In the genomic region with DNA sequence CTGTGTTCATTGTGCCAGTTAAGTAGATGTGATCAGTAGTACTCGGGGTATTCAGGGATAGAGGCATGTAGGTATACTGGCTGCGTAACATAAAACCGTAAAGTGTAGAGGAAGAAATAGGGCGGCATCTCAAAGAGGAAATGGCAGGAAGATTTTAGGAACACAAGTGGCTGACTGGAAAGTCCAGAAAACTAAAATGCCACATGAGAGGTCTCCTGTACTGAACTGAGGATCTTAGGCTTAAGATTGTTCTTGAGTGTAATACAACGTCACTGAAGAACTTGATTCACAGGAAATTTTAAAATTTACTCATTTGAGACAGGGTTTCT, we compare ENCODE assay signal across 10 cellular contexts. TPM values are rescaled to one million over a fixed set of nuclear protein-coding genes. Genes with fewer than 3 reads are reported as not detected.
A peak's percentile ranks its signal among the peaks of the same experiment; 100 is the strongest.
DNase-seq lines count a peak whose midpoint lies in the region; ATAC-seq and TF ChIP-seq lines count a peak whose summit lies in the region.
"Had no signal": no experiment of that assay in that cellular context is flagged by ENCODE, and none has a peak within 500 bp of the region (broad histone marks: within the 10 kb centered on the region; RNA-seq: fewer than 3 reads in every experiment).

No MANE protein-coding gene starts in this region.

- no peak overlapping the region for H3K4me3 ChIP-seq in DOHH2 (ENCODE audit: low read length)
- H3K4me3 ChIP-seq in NB4 (ENCODE audit: low read depth, low read length): peak overlapping the region; percentile 23
- no peak overlapping the region for H3K4me3 ChIP-seq in prostate gland

- H3K27ac Mint-ChIP-seq in chondrocyte (ENCODE audit: unreplicated experiment): peak overlapping the region; percentile 7

- H3K27me3 ChIP-seq in DOHH2 (ENCODE audit: control insufficient read depth, low read length) (no peaks in the 10 kb centered on the region), prostate gland (replicated peaks; ENCODE audit: insufficient read depth) (no peaks in the 10 kb centered on the region)

- TF ChIP-seq CTCF in DOHH2 (IDR thresholded peaks at IDR 0.05; ENCODE audit: low read depth, low read length, poor library complexity, severe bottlenecking) (no peak), NB4 (IDR thresholded peaks at IDR 0.05; ENCODE audit: low read depth, low read length) (no peak), chondrocyte (IDR thresholded peaks at IDR 0.05) (no peak), prostate gland (IDR thresholded peaks at IDR 0.05) (no peak)

- ATAC-seq in HG02973 (IDR thresholded peaks at IDR 0.05; ENCODE audit: unreplicated experiment) (no peak), HG03565 (IDR thresholded peaks at IDR 0.05; ENCODE audit: unreplicated experiment) (no peak)

- H4K20me1 ChIP-seq in DOHH2 (ENCODE audit: control insufficient read depth, insufficient read depth, low read depth, low read length): 0 out of 2 replicates have a peak, but pooled peaks cover 3% of the 10 kb centered on the region

- no peak for TF ChIP-seq POLR2A in NB4 (IDR thresholded peaks at IDR 0.05; ENCODE audit: extremely low read depth, insufficient read length)
- TF ChIP-seq POLR2A in prostate gland (IDR thresholded peaks at IDR 0.05): no peak

- DNase-seq in NB4 (ENCODE audit: low read depth) (no peak), chondrocyte (ENCODE audit: low spot score) (no peak), prostate gland (ENCODE audit: low spot score) (no peak), activated gamma-delta T cell treated with Interleukin-2 at 50 U/mL for 16 hours (no peak), hypothalamus (lab: John Stamatoyannopoulos, UW) (no peak)
- DNase-seq: activated CD4-positive, CD25-positive, alpha-beta regulatory T cell treated with anti-CD3 and anti-CD28 coated beads, Interleukin-2, amount 50 U/mL, for 72 hours; NCI-H1436 treated with DMSO at 0.1 percent for 48 hours had no signal

- peaks cover 58% of the 10 kb centered on the region for H3F3A ChIP-seq in DOHH2 (ENCODE audit: control insufficient read depth, insufficient read depth)

- H3K79me2 ChIP-seq in DOHH2 (ENCODE audit: control insufficient read depth, low read length): peaks cover 30% of the 10 kb centered on the region

- peaks cover 27% of the 10 kb centered on the region for H3K36me3 Mint-ChIP-seq in chondrocyte (ENCODE audit: low read depth)

- no peaks in the 10 kb centered on the region for H3K27me3 Mint-ChIP-seq in chondrocyte (ENCODE audit: low read depth)

- no peaks in the 10 kb centered on the region for H3K9me3 ChIP-seq in DOHH2 (ENCODE audit: control insufficient read depth, insufficient read depth, low read length)
- H3K9me3 ChIP-seq in prostate gland: no peaks in the 10 kb centered on the region

- 82% methylated on average over 5 of the region's 5 CpGs for WGBS in prostate gland

- H3K36me3 ChIP-seq in DOHH2 (ENCODE audit: control insufficient read depth, low read length) (peaks cover 55% of the 10 kb centered on the region), prostate gland (peaks cover 5 to 20% of the 10 kb centered on the region in 2 donors)

- H3K9me2 ChIP-seq in DOHH2 (replicated peaks; ENCODE audit: control insufficient read depth, low read length): no peaks in the 10 kb centered on the region

- H3K4me1 ChIP-seq in DOHH2 (ENCODE audit: control insufficient read depth, low read length) (peaks cover 46% of the 10 kb centered on the region), prostate gland (replicated peaks) (no peaks in the 10 kb centered on the region)

- no peaks in the 10 kb centered on the region for H3K9me3 Mint-ChIP-seq in chondrocyte (ENCODE audit: low read depth)

- H3K4me1 Mint-ChIP-seq in chondrocyte (ENCODE audit: low read depth): peaks cover 66% of the 10 kb centered on the region

- H3K27ac ChIP-seq in DOHH2 (ENCODE audit: low read depth, low read length): peak overlapping the region; percentile 34; the same call in 1 of the 2 replicates
- H3K27ac ChIP-seq in prostate gland: peak overlapping the region; percentile 21 to 50

- peak overlapping the region; percentile 10; the same call in 1 of the 2 replicates for H3K4me2 ChIP-seq in DOHH2 (ENCODE audit: low read length)

- intact Hi-C loops in prostate gland (cut with DNase I): no loop called here

- no peak overlapping the region for H3K4me3 Mint-ChIP-seq in chondrocyte (ENCODE audit: unreplicated experiment)

RNA-seq across cellular contexts. Expression of gene LMLN, which starts 2.3 kb away (rescaled TPM):
- total RNA-seq in chondrocyte: 7.0 to 11.4 TPM (median 7.7 TPM) in 3 replicates
- 10 to 100 TPM in 1 of 2 donors, 1 to 10 TPM in 1; 6.8 to 16.9 TPM for total RNA-seq in prostate gland

RNA-seq across cellular contexts. Expression of gene RPL35A, which starts 7.7 kb away (rescaled TPM):
- total RNA-seq in chondrocyte (657 to 708 TPM (median 675 TPM) in 3 replicates), prostate gland (1,000 to 10,000 TPM in 1 of 2 donors, 100 to 1,000 TPM in 1; 480 to 1,367 TPM)
